Comparison of ENCODE assay signal across 22 cellular contexts in the genomic region with DNA sequence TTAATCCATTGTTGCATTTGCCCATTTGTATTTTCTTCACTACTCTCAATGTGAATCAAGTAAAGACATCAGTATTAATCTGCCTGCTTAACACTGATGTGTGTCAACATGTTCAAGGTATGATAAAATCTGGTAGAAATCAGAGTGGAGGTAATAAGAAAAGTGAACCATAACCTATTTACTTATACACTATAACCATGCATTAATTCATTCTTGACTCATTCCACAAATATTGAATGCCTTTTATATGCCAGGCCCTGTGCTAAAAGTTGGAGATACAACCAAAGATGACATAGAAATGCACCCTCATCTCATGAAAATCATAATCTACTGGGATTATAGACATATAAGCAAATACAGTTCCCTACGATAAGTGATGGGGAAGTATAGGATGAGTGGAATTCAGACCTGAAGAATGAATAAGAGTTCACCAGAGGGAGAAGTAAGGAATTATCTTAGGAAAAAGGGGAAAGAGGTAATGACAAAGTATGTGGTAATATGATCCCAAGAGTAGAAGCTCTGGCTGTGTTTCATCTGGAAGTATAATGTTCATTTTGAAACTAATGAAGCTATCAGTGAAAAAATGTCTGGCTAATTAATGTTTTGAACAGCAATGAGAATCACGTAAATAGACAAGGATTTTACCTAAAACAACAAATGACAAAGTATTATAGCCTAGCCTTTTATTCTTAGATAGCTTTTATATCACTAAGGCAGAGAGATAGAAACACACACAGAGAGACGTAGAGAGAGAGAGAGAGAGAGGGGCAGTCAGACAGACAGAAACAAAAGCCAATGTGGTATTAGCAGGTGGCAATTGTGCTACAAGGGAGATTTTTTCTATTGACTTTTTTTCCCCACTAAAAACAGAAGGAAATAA. TPM values are rescaled to one million over a fixed set of nuclear protein-coding genes. Genes with fewer than 3 reads are reported as not detected.
DNase-seq lines count a peak whose midpoint lies in the region; ATAC-seq and TF ChIP-seq lines count a peak whose summit lies in the region.
"Had no signal": no experiment of that assay in that cellular context is flagged by ENCODE, and none has a peak within 500 bp of the region (broad histone marks: within the 10 kb centered on the region; RNA-seq: fewer than 3 reads in every experiment).

No MANE protein-coding gene starts in this region.

- CTCF ChIA-PET in Calu3 (lab: Charles Lee): interaction anchor here (1.0 kb wide), 1 partner anchor 30 kb away, joined by 3 read pairs; no protein-coding TSS in a partner anchor

- peak overlapping the region in 9 of 10 donors; percentile 4 to 74 (median 59) for H3K27ac ChIP-seq in heart right ventricle
- H3K27ac ChIP-seq: SK-N-MC had no signal

- no peaks in the 10 kb centered on the region for H3K9me3 Mint-ChIP-seq in Calu3 (ENCODE audit: low read depth, unreplicated experiment)
- H3K9me3 Mint-ChIP-seq: activated naive CD8-positive, alpha-beta T cell treated with anti-CD3 and anti-CD28 coated beads, Interleukin-2, amount 50 U/mL, for 24 hours; activated T-cell treated with anti-CD3 and anti-CD28 coated beads, Interleukin-2, amount 50 U/mL, for 24 hours; neural crest cell had no signal

- peak overlapping the region; percentile 99 for H3K27ac Mint-ChIP-seq in Calu3 (ENCODE audit: unreplicated experiment)
- H3K27ac Mint-ChIP-seq: activated naive CD8-positive, alpha-beta T cell treated with anti-CD3 and anti-CD28 coated beads, Interleukin-2, amount 50 U/mL, for 24 hours; activated T-cell treated with anti-CD3 and anti-CD28 coated beads, Interleukin-2, amount 50 U/mL, for 24 hours had no signal

- ATAC-seq in heart right ventricle: peak in 6 of 8 donors; percentile 5 to 55 (median 36)
- peak; percentile 55 for ATAC-seq in sciatic nerve
- no peak for ATAC-seq in activated CD4-positive, CD25-positive, alpha-beta regulatory T cell treated with anti-CD3 and anti-CD28 coated beads, Interleukin-2, amount 50 U/mL, for 24 hours
- ATAC-seq: activated naive CD8-positive, alpha-beta T cell treated with anti-CD3 and anti-CD28 coated beads, Interleukin-2, amount 50 U/mL, for 24 hours had no signal

- DNase-seq in Calu3 (no peak), adipocyte (ENCODE audit: low read depth) (no peak), heart right ventricle (no peak), sciatic nerve (ENCODE audit: low spot score) (no peak), RKO (ENCODE audit: low spot score) (no peak)
- no peak for DNase-seq in effector CD8-positive, alpha-beta T cell (lab: John Stamatoyannopoulos, UW)
- DNase-seq: activated CD4-positive, alpha-beta T cell treated with anti-CD3 and anti-CD28 coated beads for 4 hours; activated gamma-delta T cell treated with Interleukin-2 at 50 U/mL for 16 hours; activated naive CD8-positive, alpha-beta T cell treated with anti-CD3 and anti-CD28 coated beads, Interleukin-2, amount 50 U/mL, for 24 hours; activated T-cell treated with anti-CD3 and anti-CD28 coated beads, Interleukin-2, amount 50 U/mL, for 24 hours; BE2C; DMS53; effector CD4-positive, alpha-beta T cell; kidney glomerular epithelial cell; NCI-H1694 treated with DMSO at 0.1 percent for 48 hours; NCI-H69; posterior cingulate gyrus; stimulated activated CD4-positive, alpha-beta T cell treated with anti-CD3 and anti-CD28 coated beads, Interleukin-15, amount 100 ng/mL, for 24 hours; stimulated activated naive CD4-positive, alpha-beta T cell had no signal

- H3K36me3 ChIP-seq in adipocyte (ENCODE audit: control insufficient read depth, insufficient read depth, low read length, severe bottlenecking) (no peaks in the 10 kb centered on the region), heart right ventricle (no peaks in the 10 kb centered on the region)
- H3K36me3 ChIP-seq: BE2C had no signal

- no peak for TF ChIP-seq CTCF in Calu3 (IDR thresholded peaks at IDR 0.05; ENCODE audit: unreplicated experiment)
- no peak for TF ChIP-seq CTCF in heart right ventricle (IDR thresholded peaks at IDR 0.05)

- peak overlapping the region; percentile 59 for H3K9ac ChIP-seq in adipocyte (ENCODE audit: low read length)

- H3K27me3 Mint-ChIP-seq in Calu3 (ENCODE audit: unreplicated experiment): no peaks in the 10 kb centered on the region

- peaks cover 31% of the 10 kb centered on the region for H3K4me1 ChIP-seq in adipocyte (ENCODE audit: control insufficient read depth, insufficient read depth, low read length)
- H3K4me1 ChIP-seq in heart right ventricle: peaks cover 0 to 56% (median 29%) of the 10 kb centered on the region in 9 donors
- H3K4me1 ChIP-seq: BE2C had no signal

- H3K36me3 Mint-ChIP-seq in Calu3 (ENCODE audit: insufficient read depth, unreplicated experiment): peaks cover 36% of the 10 kb centered on the region

- H3K4me3 ChIP-seq in adipocyte (ENCODE audit: low read length): peak overlapping the region; percentile 50
- H3K4me3 ChIP-seq in heart right ventricle: no peak overlapping the region
- H3K4me3 ChIP-seq: SK-N-MC had no signal

- no peaks in the 10 kb centered on the region for H3K27me3 ChIP-seq in adipocyte (replicated peaks; ENCODE audit: control insufficient read depth, insufficient read depth, low read length)
- no peaks in the 10 kb centered on the region for H3K27me3 ChIP-seq in heart right ventricle
- H3K27me3 ChIP-seq: BE2C had no signal

- H3K9me3 ChIP-seq in adipocyte (ENCODE audit: control insufficient read depth, low read length) (no peaks in the 10 kb centered on the region), heart right ventricle (no peaks in the 10 kb centered on the region)
- H3K9me3 ChIP-seq: BE2C had no signal

- TSS peak; percentile 75 for BruUV-seq in Calu3 (replicated peaks; lab: Mats Ljungman, UMichigan)

- H3K4me1 Mint-ChIP-seq in Calu3 (ENCODE audit: low read depth, unreplicated experiment): peaks cover 54% of the 10 kb centered on the region
- H3K4me1 Mint-ChIP-seq: activated naive CD8-positive, alpha-beta T cell treated with anti-CD3 and anti-CD28 coated beads, Interleukin-2, amount 50 U/mL, for 24 hours had no signal

- H3K4me3 Mint-ChIP-seq in Calu3 (ENCODE audit: low read depth, unreplicated experiment): peak overlapping the region; percentile 59
- H3K4me3 Mint-ChIP-seq: activated naive CD8-positive, alpha-beta T cell treated with anti-CD3 and anti-CD28 coated beads, Interleukin-2, amount 50 U/mL, for 24 hours; activated T-cell treated with anti-CD3 and anti-CD28 coated beads, Interleukin-2, amount 50 U/mL, for 24 hours; neural crest cell had no signal

- 53 to 59% methylated on average over 3 of the region's 3 CpGs for WGBS in heart right ventricle, 2 donors

- intact Hi-C loops in Calu3 (cut with micrococcal nuclease; ENCODE audit: unreplicated experiment): loop anchor here (1.0 kb wide), 1 partner anchor 58 kb away; no protein-coding TSS in a partner anchor
- intact Hi-C loops in heart right ventricle (cut with DNase I): no loop called here
- intact Hi-C loops in sciatic nerve (cut with DNase I): no loop called here

RNA-seq across cellular contexts. Expression of a gene that starts 7.0 kb away (rescaled TPM):
- total RNA-seq in Calu3 (2022) (23.3 and 25.2 TPM in 2 replicates), heart right ventricle (10 to 100 TPM; 14.8 to 23.2 (median 18.3) TPM), sciatic nerve (25.9 TPM)
- polyA plus RNA-seq in heart right ventricle: 10 to 100 TPM; 11.2 to 97.8 TPM

Comparison
In these comparisons a context has a peak if more than half of its experiments do, and no peak if none do; other contexts are left out.
1. ATAC-seq: peak in heart right ventricle (6 of 8) and sciatic nerve (single experiment); none in activated CD4-positive, CD25-positive, alpha-beta regulatory T cell treated with anti-CD3 and anti-CD28 coated beads, Interleukin-2, amount 50 U/mL, for 24 hours (0 of 2).